Comparison of ENCODE assay signal across 8 cellular contexts in genomic region chr3:101561630-101562328, GRCh38. TPM values are rescaled to one million over a fixed set of nuclear protein-coding genes. Genes with fewer than 3 reads are reported as not detected.
A peak's percentile ranks its signal among the peaks of the same experiment; 100 is the strongest.
DNase-seq lines count a peak whose midpoint lies in the region; ATAC-seq, FAIRE-seq and TF ChIP-seq lines count a peak whose summit lies in the region.

Gene TRMT10C, plus strand, starts transcription at chr3:101561868. Its CDS starts 2,914 bp downstream, at chr3:101564782.

- FAIRE-seq in D721Med (lab: Jason Lieb, UNC) = no peak

- H3K9me3 ChIP-seq in mononuclear cell (ENCODE audit: low read depth, low read length) = no peaks in the 10 kb centered on the region

- ATAC-seq in GM21515 (IDR thresholded peaks at IDR 0.05; ENCODE audit: unreplicated experiment) = peak; percentile 100

- TF ChIP-seq CTCF in D721Med (IDR thresholded peaks at IDR 0.05; ENCODE audit: insufficient read depth, missing control alignments) (no peak), epithelial cell of esophagus (IDR thresholded peaks at IDR 0.05; ENCODE audit: insufficient read depth, low read depth, low read length, missing control alignments) (no peak)

- DNase-seq in D721Med (ENCODE audit: insufficient read length, low spot score) = peak; percentile 51
- DNase-seq in HuH-7 (ENCODE audit: low spot score) = peak; percentile 94
- peak; percentile 96 for DNase-seq in OCI-M1 (lab: John Stamatoyannopoulos, UW)
- peak; percentile 92 for DNase-seq in activated T-cell treated with anti-CD3 and anti-CD28 coated beads for 24 hours (ENCODE audit: low read depth)
- DNase-seq in epithelial cell of esophagus (ENCODE audit: low read depth) = peak; percentile 95
- peak; percentile 77 to 84 for DNase-seq in stimulated activated CD8-positive, alpha-beta memory T cell treated with anti-CD3 and anti-CD28 coated beads, Interleukin-4, amount 100 ng/mL, for 1 hour (ENCODE audit: low read depth in 2 of 2, low spot score in 1 of 2)

- H3K27me3 ChIP-seq in mononuclear cell (ENCODE audit: insufficient read depth, low read length) = peaks cover 12% of the 10 kb centered on the region

- H3K4me3 ChIP-seq in epithelial cell of esophagus (ENCODE audit: low read length) (peak within 1 kb of the TSS; percentile 99), mononuclear cell (ENCODE audit: low read length) (peak within 1 kb of the TSS; percentile 93)

- peaks cover 21% of the 10 kb centered on the region for H3K4me1 ChIP-seq in mononuclear cell (ENCODE audit: insufficient read depth, low read length)

RNA-seq across cellular contexts. Expression of gene TRMT10C, which starts in this region (rescaled TPM):
- total RNA-seq in mononuclear cell = 45.4 TPM

Comparison
In these comparisons a context has a peak if more than half of its experiments do, and no peak if none do; other contexts are left out.
1. Peak in every context shown above with its lines: DNase-seq, ATAC-seq and H3K4me3 ChIP-seq.